Comparison of ENCODE assay signal across 36 cellular contexts in genomic region chr1:78690516-78690915, GRCh38.
"Had no signal": no experiment of that assay in that cellular context is flagged by ENCODE, and none has a peak within 500 bp of the region (broad histone marks: within the 10 kb centered on the region; RNA-seq: fewer than 3 reads in every experiment).

No MANE protein-coding gene starts in this region.

- H3K27me3 Mint-ChIP-seq: activated naive CD8-positive, alpha-beta T cell treated with anti-CD3 and anti-CD28 coated beads for 36 hours had no signal

- H3K4me3 ChIP-seq: ascending aorta, body of pancreas, PC-9, SJSA1 had no signal

- H3K9me3 ChIP-seq: ascending aorta, body of pancreas, SJSA1 had no signal

- DNase-seq: activated CD4-positive, alpha-beta memory T cell treated with anti-CD3 and anti-CD28 coated beads, Interleukin-2, amount 10 ng/mL, durations not matched to agents 7 days and 5 days; activated CD4-positive, alpha-beta T cell treated with anti-CD3 and anti-CD28 coated beads for 1 hour; activated CD4-positive, alpha-beta T cell treated with anti-CD3 and anti-CD28 coated beads for 48 hours; activated CD4-positive, CD25-positive, alpha-beta regulatory T cell; activated effector memory CD4-positive, alpha-beta T cell treated with anti-CD3 and anti-CD28 coated beads, Interleukin-2, amount 50 U/mL, for 16 hours; activated naive CD4-positive, alpha-beta T cell; activated naive CD4-positive, alpha-beta T cell treated with anti-CD3 and anti-CD28 coated beads, Interleukin-2, amount 50 U/mL, for 16 hours; activated naive CD8-positive, alpha-beta T cell treated with anti-CD3 and anti-CD28 coated beads for 36 hours; activated T-cell treated with anti-CD3 and anti-CD28 coated beads, Interleukin-2, amount 50 U/mL, for 1 hour; activated T-cell treated with anti-CD3 and anti-CD28 coated beads, Interleukin-2, amount 50 U/mL, for 72 hours; amygdala; body of pancreas; caudate nucleus; cerebellar nuclear complex; Kasumi-1; KG1; MM.1S; MV-4-11; NCI-H1092; NCI-H1436 treated with DMSO at 0.1 percent for 48 hours; NCI-H1694 treated with DMSO at 0.1 percent for 48 hours; NCI-H2029; NCI-H510A; NCI-H526; NCI-H748 treated with DMSO at 0.1 percent for 48 hours; NK-92 treated with Interleukin-12 subunit alpha and Interleukin-12 subunit beta, amount 100 ng/mL, for 24 hours; PC-9; SHP77 treated with DMSO at 0.1 percent for 48 hours; SW 1271; T-helper 1 cell; T-helper 2 cell; T-helper 9 cell; WERI-Rb-1 had no signal

- H3K4me1 Mint-ChIP-seq: activated naive CD8-positive, alpha-beta T cell treated with anti-CD3 and anti-CD28 coated beads for 36 hours; activated T-helper 17 cell treated with anti-CD3 and anti-CD28 coated beads, Interleukin-2, amount 50 U/mL, for 72 hours had no signal

- H3K27ac ChIP-seq: ascending aorta, body of pancreas, PC-9, SJSA1, WERI-Rb-1 had no signal

- H3K27me3 ChIP-seq: ascending aorta, body of pancreas, SJSA1 had no signal

- ATAC-seq: activated T-cell treated with anti-CD3 and anti-CD28 coated beads, Interleukin-2, amount 50 U/mL, for 72 hours; activated T-helper 17 cell treated with anti-CD3 and anti-CD28 coated beads, Interleukin-2, amount 50 U/mL, for 72 hours; body of pancreas had no signal

- H3K4me1 ChIP-seq: ascending aorta, body of pancreas had no signal

- H3K36me3 Mint-ChIP-seq: activated naive CD8-positive, alpha-beta T cell treated with anti-CD3 and anti-CD28 coated beads for 36 hours had no signal

- H2AFZ ChIP-seq: PC-9 had no signal

- H3K4me3 Mint-ChIP-seq: activated CD4-positive, alpha-beta memory T cell treated with anti-CD3 and anti-CD28 coated beads, Interleukin-2, amount 10 ng/mL, durations not matched to agents 7 days and 5 days; activated naive CD8-positive, alpha-beta T cell treated with anti-CD3 and anti-CD28 coated beads for 36 hours; activated T-cell treated with anti-CD3 and anti-CD28 coated beads, Interleukin-2, amount 50 U/mL, for 72 hours; activated T-helper 17 cell treated with anti-CD3 and anti-CD28 coated beads, Interleukin-2, amount 50 U/mL, for 72 hours had no signal

- H3K36me3 ChIP-seq: ascending aorta, SJSA1, WERI-Rb-1 had no signal

- H3K4me2 ChIP-seq: PC-9 had no signal

- H3K9me3 Mint-ChIP-seq: activated CD4-positive, alpha-beta memory T cell treated with anti-CD3 and anti-CD28 coated beads, Interleukin-2, amount 10 ng/mL, durations not matched to agents 7 days and 5 days; activated naive CD8-positive, alpha-beta T cell treated with anti-CD3 and anti-CD28 coated beads for 36 hours; activated T-cell treated with anti-CD3 and anti-CD28 coated beads, Interleukin-2, amount 50 U/mL, for 72 hours; activated T-helper 17 cell treated with anti-CD3 and anti-CD28 coated beads, Interleukin-2, amount 50 U/mL, for 72 hours had no signal

- H3K27ac Mint-ChIP-seq: activated CD4-positive, alpha-beta memory T cell treated with anti-CD3 and anti-CD28 coated beads, Interleukin-2, amount 10 ng/mL, durations not matched to agents 7 days and 5 days; activated naive CD8-positive, alpha-beta T cell treated with anti-CD3 and anti-CD28 coated beads for 36 hours; activated T-cell treated with anti-CD3 and anti-CD28 coated beads, Interleukin-2, amount 50 U/mL, for 72 hours; activated T-helper 17 cell treated with anti-CD3 and anti-CD28 coated beads, Interleukin-2, amount 50 U/mL, for 72 hours had no signal
